8 cellular contexts compared by ENCODE assay signal in the genomic region with DNA sequence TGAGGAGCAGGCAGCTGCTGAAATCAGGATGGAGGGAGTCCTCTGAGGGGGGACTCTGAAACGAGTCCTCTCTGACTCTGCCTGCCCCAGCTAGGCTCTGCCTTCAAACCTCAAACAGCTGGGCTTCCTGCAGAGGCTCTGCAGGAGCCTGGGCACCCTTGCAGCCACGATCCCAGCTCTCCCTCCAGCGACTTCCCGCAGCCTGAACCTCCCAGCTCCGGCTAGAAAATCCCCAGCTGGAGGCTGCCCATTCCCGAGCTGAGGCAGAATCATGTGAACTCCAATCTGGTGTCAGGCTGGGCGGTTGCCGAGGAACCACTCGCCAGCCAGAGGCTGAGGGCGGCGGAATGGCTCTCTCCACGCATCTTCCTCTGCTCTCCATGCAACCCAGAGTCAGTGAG. TPM values are rescaled to one million over a fixed set of nuclear protein-coding genes. Genes with fewer than 3 reads are reported as not detected.
A peak's percentile ranks its signal among the peaks of the same experiment; 100 is the strongest.
DNase-seq lines count a peak whose midpoint lies in the region; ATAC-seq and TF ChIP-seq lines count a peak whose summit lies in the region.

A gene with protein sequence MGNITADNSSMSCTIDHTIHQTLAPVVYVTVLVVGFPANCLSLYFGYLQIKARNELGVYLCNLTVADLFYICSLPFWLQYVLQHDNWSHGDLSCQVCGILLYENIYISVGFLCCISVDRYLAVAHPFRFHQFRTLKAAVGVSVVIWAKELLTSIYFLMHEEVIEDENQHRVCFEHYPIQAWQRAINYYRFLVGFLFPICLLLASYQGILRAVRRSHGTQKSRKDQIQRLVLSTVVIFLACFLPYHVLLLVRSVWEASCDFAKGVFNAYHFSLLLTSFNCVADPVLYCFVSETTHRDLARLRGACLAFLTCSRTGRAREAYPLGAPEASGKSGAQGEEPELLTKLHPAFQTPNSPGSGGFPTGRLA (minus strand): TSS at position 204 of the 401 bp plus-strand sequence. CDS start 9,654 bp downstream, outside the sequence.

- H3K4me3 Mint-ChIP-seq in activated T-cell treated with anti-CD3 and anti-CD28 coated beads, Interleukin-2, amount 50 U/mL, for 4 hours = peak within 1 kb of the TSS; percentile 78

- H3K36me3 ChIP-seq in MM.1S (replicated peaks; ENCODE audit: insufficient read depth, low read length) = no peaks in the 10 kb centered on the region

- H3K27me3 Mint-ChIP-seq in activated T-cell treated with anti-CD3 and anti-CD28 coated beads, Interleukin-2, amount 50 U/mL, for 4 hours (ENCODE audit: low read depth) = no peaks in the 10 kb centered on the region

- peaks cover 8% of the 10 kb centered on the region for H3K36me3 Mint-ChIP-seq in activated T-cell treated with anti-CD3 and anti-CD28 coated beads, Interleukin-2, amount 50 U/mL, for 4 hours (ENCODE audit: insufficient read depth)

- no peaks in the 10 kb centered on the region for H3K79me2 ChIP-seq in MM.1S (ENCODE audit: low read length)

- no peaks in the 10 kb centered on the region for H3K9me2 ChIP-seq in MM.1S (replicated peaks; ENCODE audit: insufficient read depth, low read length)

- peak within 1 kb of the TSS; percentile 45 for H3K4me2 ChIP-seq in MM.1S (ENCODE audit: low read depth, low read length)

- H3K4me3 ChIP-seq in MM.1S (ENCODE audit: low read length) = no peak within 1 kb of the TSS

- peak within 1 kb of the TSS; percentile 21; the same call in 1 of the 2 replicates for H3K9ac ChIP-seq in MM.1S (ENCODE audit: low read length)

- H2AFZ ChIP-seq in MM.1S (ENCODE audit: low read length) = peak within 1 kb of the TSS; percentile 6; the same call in 1 of the 2 replicates

- no peaks in the 10 kb centered on the region for H3F3A ChIP-seq in MM.1S (ENCODE audit: insufficient read depth, low read length)

- H3K4me1 Mint-ChIP-seq in activated T-cell treated with anti-CD3 and anti-CD28 coated beads, Interleukin-2, amount 50 U/mL, for 4 hours (ENCODE audit: low read depth) = peaks cover 92% of the 10 kb centered on the region

- peaks cover 8% of the 10 kb centered on the region for H3K9me3 Mint-ChIP-seq in activated T-cell treated with anti-CD3 and anti-CD28 coated beads, Interleukin-2, amount 50 U/mL, for 4 hours

- H3K27me3 ChIP-seq in MM.1S (replicated peaks; ENCODE audit: insufficient read depth, low read length) = no peaks in the 10 kb centered on the region

- TF ChIP-seq CTCF in MM.1S (IDR thresholded peaks at IDR 0.05; ENCODE audit: low read length) = no peak

- peak within 1 kb of the TSS; percentile 44; the same call in 1 of the 2 replicates for H3K27ac ChIP-seq in MM.1S (ENCODE audit: low read length)

- H3K4me1 ChIP-seq in MM.1S (ENCODE audit: low read length) = peaks cover 21% of the 10 kb centered on the region

- no peaks in the 10 kb centered on the region for H4K20me1 ChIP-seq in MM.1S (ENCODE audit: insufficient read depth, low read length)

- DNase-seq in DMS 273 (lab: John Stamatoyannopoulos, UW; ENCODE audit: unreplicated experiment) = peak; percentile 91
- no peak for DNase-seq in MM.1S
- no peak for DNase-seq in activated T-cell treated with anti-CD3 and anti-CD28 coated beads, Interleukin-2, amount 50 U/mL, for 4 hours
- peak; percentile 49 for DNase-seq in globus pallidus (ENCODE audit: low spot score)
- peak; percentile 65 for DNase-seq in pons (ENCODE audit: low spot score)
- no peak for DNase-seq in RKO (ENCODE audit: low spot score)
- no peak for DNase-seq in putamen (ENCODE audit: low spot score)
- DNase-seq in LoVo (ENCODE audit: low spot score) = no peak

- ATAC-seq in activated T-cell treated with anti-CD3 and anti-CD28 coated beads, Interleukin-2, amount 50 U/mL, for 4 hours = no peak

- no peaks in the 10 kb centered on the region for H3K9me3 ChIP-seq in MM.1S (replicated peaks; ENCODE audit: insufficient read depth, low read length)

RNA-seq across cellular contexts. Expression of the gene that starts here (rescaled TPM):
- 1 to 10 TPM; 4.1 to 6.1 (median 6.0) TPM for total RNA-seq in activated T-cell treated with anti-CD3 and anti-CD28 coated beads, Interleukin-2, amount 50 U/mL, for 4 hours

Comparison
In these comparisons a context has a peak if more than half of its experiments do, and no peak if none do; other contexts are left out.
1. DNase-seq: peak in DMS 273 (single experiment), globus pallidus (single experiment) and pons (single experiment); none in MM.1S (single experiment), activated T-cell treated with anti-CD3 and anti-CD28 coated beads, Interleukin-2, amount 50 U/mL, for 4 hours (single experiment), RKO (single experiment), putamen (single experiment) and LoVo (single experiment).